Comparison of ENCODE assay signal across 8 cellular contexts in the genomic region with DNA sequence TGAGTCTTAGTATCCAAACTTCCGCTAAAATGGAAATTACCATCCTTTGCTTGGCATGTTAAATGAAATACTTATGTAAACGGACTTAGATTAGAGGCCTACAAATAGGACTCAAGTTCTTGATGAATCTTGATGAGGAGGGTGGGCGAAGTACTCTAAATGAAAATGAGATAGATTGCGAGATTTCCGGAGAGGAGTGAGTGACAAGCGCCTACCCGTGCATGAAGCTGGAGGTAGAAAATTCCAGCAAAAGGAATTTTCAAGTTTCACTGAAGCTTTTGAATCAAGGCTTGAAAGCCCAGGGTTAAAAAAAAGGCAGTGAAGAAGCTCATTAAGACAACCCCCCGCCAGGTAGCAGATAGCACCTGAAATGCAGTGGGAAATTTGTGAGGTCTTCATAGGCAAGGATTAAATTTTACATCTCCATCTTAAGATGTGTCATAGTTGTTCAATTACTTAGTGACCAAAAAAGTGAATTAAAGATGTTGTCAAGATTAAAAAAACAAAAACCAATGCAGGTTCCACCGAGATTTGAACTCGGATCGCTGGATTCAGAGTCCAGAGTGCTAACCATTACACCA. TPM values are rescaled to one million over a fixed set of nuclear protein-coding genes. Genes with fewer than 3 reads are reported as not detected.
DNase-seq lines count a peak whose midpoint lies in the region; ATAC-seq and TF ChIP-seq lines count a peak whose summit lies in the region.

No MANE protein-coding gene starts in this region.

- peak overlapping the region; percentile 97 for H3K27ac Mint-ChIP-seq in activated B cell treated with CpG ODN at 0.5 μM for 24 hours

- peak overlapping the region; percentile 95 to 99 (median 97) for H3K27ac ChIP-seq in stomach

- no peak for TF ChIP-seq POLR2A in stomach (IDR thresholded peaks at IDR 0.05)

- H3K4me3 ChIP-seq in iPS-15b (ENCODE audit: low read depth, low read length), result peak overlapping the region; percentile 99
- peak overlapping the region; percentile 74 to 93 (median 82) for H3K4me3 ChIP-seq in stomach

- peaks cover 15% of the 10 kb centered on the region for H3K36me3 Mint-ChIP-seq in activated B cell treated with CpG ODN at 0.5 μM for 24 hours (ENCODE audit: low read depth)

- H3K9me3 ChIP-seq in iPS-15b (ENCODE audit: control insufficient read depth, insufficient read depth, low read length) (no peaks in the 10 kb centered on the region), stomach (no peaks in the 10 kb centered on the region)

- CTCF ChIA-PET in activated B cell treated with CpG ODN at 0.5 μM for 24 hours (lab: Charles Lee) (interaction anchor here (0.6 to 2.4 kb wide), 16 partner anchors 9 to 323 kb away, joined by 3 to 13 read pairs (median 4); a partner anchor contains a TSS), GM10248 (lab: Yijun Ruan, JAX) (interaction anchor here (0.7 to 6.5 kb wide), 19 partner anchors 9 to 582 kb away, joined by 3 to 51 read pairs (median 4); a partner anchor contains a TSS)

- peaks cover 4% of the 10 kb centered on the region for H3K27me3 Mint-ChIP-seq in activated B cell treated with CpG ODN at 0.5 μM for 24 hours

- no peaks in the 10 kb centered on the region for H3K27me3 ChIP-seq in iPS-15b (ENCODE audit: control insufficient read depth, insufficient read depth, low read length)
- no peaks in the 10 kb centered on the region for H3K27me3 ChIP-seq in stomach

- POLR2A ChIA-PET in activated B cell treated with CpG ODN at 0.5 μM for 24 hours (lab: Charles Lee) (interaction anchor here (0.5 to 3.4 kb wide), 37 partner anchors 12 to 735 kb away, joined by 3 to 68 read pairs (median 4); a partner anchor contains a TSS), GM10248 (lab: Yijun Ruan, JAX) (interaction anchor here (0.5 to 1.0 kb wide), 2 partner anchors 258 to 846 kb away, joined by 4 to 7 read pairs; a partner anchor contains a TSS)

- TF ChIP-seq EP300 in stomach (IDR thresholded peaks at IDR 0.05), result no peak

- peak overlapping the region; percentile 99 for H3K4me3 Mint-ChIP-seq in activated B cell treated with CpG ODN at 0.5 μM for 24 hours

- no peaks in the 10 kb centered on the region for H3K9me3 Mint-ChIP-seq in activated B cell treated with CpG ODN at 0.5 μM for 24 hours

- H3K4me1 ChIP-seq in iPS-15b (ENCODE audit: control insufficient read depth, insufficient read depth, low read length) (peaks cover 7% of the 10 kb centered on the region), stomach (peaks cover 9 to 39% (median 22%) of the 10 kb centered on the region in 4 donors)

- H3K4me1 Mint-ChIP-seq in activated B cell treated with CpG ODN at 0.5 μM for 24 hours, result peaks cover 29% of the 10 kb centered on the region

- ATAC-seq in activated B cell treated with CpG ODN at 0.5 μM for 24 hours (ENCODE audit: low read depth), result no peak

- DNase-seq in SKM-1 treated with dmso at 0.1 percent for 144 hours (lab: John Stamatoyannopoulos, UW; ENCODE audit: unreplicated experiment) (peak; percentile 57), SKM-1 (lab: John Stamatoyannopoulos, UW; ENCODE audit: unreplicated experiment) (no peak), activated B cell treated with CpG ODN at 0.5 μM for 24 hours (no peak), stomach (no peak), GM10248 (ENCODE audit: extremely low spot score) (no peak), glomerular visceral epithelial cell (ENCODE audit: extremely low spot score) (no peak), SHP77 (lab: John Stamatoyannopoulos, UW) (no peak)

- H3K36me3 ChIP-seq in iPS-15b (ENCODE audit: control insufficient read depth, insufficient read depth, low read length) (no peaks in the 10 kb centered on the region), stomach (no peaks in the 10 kb centered on the region)

- no peak for TF ChIP-seq CTCF in activated B cell treated with CpG ODN at 0.5 μM for 24 hours (IDR thresholded peaks at IDR 0.05)
- no peak for TF ChIP-seq CTCF in stomach (IDR thresholded peaks at IDR 0.05)
- TF ChIP-seq CTCF in GM10248 (IDR thresholded peaks at IDR 0.05; ENCODE audit: control extremely low read depth, extremely low read depth, low read depth, missing control alignments), result no peak

- WGBS in stomach, 5 donors, result 63 to 66% (median 65%) methylated on average over 11 of the region's 11 CpGs

- intact Hi-C loops in activated B cell treated with CpG ODN at 0.5 μM for 24 hours (cut with micrococcal nuclease), result loop anchor here (1.0 to 5.0 kb wide), 11 partner anchors 16 to 834 kb away; a partner anchor contains a TSS
- intact Hi-C loops in stomach (cut with DNase I; ENCODE audit: low total_unique reads), result loop anchor here (10.0 kb wide), 1 partner anchor 234 kb away; no protein-coding TSS in a partner anchor

- peak overlapping the region; percentile 92 for H3K9ac ChIP-seq in iPS-15b (ENCODE audit: low read depth, low read length)

RNA-seq across cellular contexts. Expression of a gene that starts 0.7 kb away (rescaled TPM):
- total RNA-seq in activated B cell treated with CpG ODN at 0.5 μM for 24 hours (98.2 and 104 TPM in 2 replicates), stomach (100 to 1,000 TPM; 133 to 267 (median 172) TPM)
- 100 to 1,000 TPM; 129 to 360 (median 194) TPM for polyA plus RNA-seq in stomach
